Comparison of ENCODE assay signal across 1 cellular context in the genomic region with DNA sequence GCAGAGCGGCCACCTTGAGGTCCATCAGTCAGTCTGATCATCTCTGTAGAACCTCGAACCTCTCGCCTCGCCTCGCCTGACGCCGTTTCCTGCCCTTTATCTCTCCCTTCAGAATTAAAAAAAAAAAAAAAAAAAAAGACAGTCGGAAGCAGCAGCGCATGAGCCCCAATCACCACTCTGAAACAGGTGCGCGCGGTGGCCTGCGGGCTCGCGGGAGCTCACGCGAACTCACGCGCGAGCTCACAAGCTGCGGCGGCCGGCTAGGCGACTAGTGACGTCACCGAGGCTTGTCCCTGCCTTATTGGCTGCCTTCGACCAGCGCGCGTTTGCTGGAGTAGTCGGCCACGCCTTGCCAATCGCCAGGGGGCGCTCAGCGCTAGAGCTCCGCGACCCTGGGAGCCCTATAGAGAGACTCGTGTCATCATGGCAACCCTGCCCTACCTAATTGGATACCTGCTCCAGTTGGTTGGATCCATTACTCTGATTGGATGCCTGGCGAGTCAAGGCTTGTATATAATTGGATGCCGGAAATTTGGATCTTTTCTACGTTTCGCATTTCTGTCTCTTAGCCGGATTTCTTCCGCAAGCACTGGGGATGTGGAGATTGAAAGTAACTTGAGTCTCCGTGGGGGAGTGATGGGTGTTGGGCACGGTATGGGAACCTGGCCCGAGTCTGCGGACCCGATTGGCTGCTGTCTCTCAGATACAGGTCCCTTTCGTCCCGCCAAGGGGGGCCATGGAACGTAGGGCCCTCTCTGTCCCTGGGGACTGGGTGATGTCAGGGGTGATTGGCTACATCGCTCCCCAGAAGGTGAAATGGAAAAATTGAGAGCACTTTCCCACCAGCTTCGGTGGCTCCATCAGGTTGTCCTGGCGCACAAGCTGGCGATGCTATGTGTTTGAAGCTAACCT.
TF ChIP-seq lines count a peak whose summit lies in the region.

No MANE protein-coding gene starts in this region.

TF ChIP-seq in H1, 55 proteins besides CTCF, POLR2A, EP300 and RAD21:
- TF ChIP-seq ZNF274 (IDR thresholded peaks at IDR 0.05; ENCODE audit: borderline replicate concordance, extremely low read depth, low read length) (no peak), TEAD4 (IDR thresholded peaks at IDR 0.05; ENCODE audit: low read depth, low read length) (peak; percentile 16; the same call in 1 of the 2 replicates), NANOG (IDR thresholded peaks at IDR 0.05; ENCODE audit: insufficient read depth, low read depth, low read length, poor library complexity, severe bottlenecking) (no peak), SIRT6 (IDR thresholded peaks at IDR 0.05; ENCODE audit: low read length) (no peak), FOSL1 (IDR thresholded peaks at IDR 0.05; ENCODE audit: insufficient read depth, low read depth, low read length) (no peak), KDM4A (IDR thresholded peaks at IDR 0.05; ENCODE audit: low read depth, low read length, severe bottlenecking) (no peak), CBX5 (IDR thresholded peaks at IDR 0.05; ENCODE audit: low read depth, low read length) (no peak), ASH2L (IDR thresholded peaks at IDR 0.05; ENCODE audit: low read length) (peak; percentile 22), KDM5A (IDR thresholded peaks at IDR 0.05; ENCODE audit: low read length) (no peak), BRCA1 (IDR thresholded peaks at IDR 0.05; ENCODE audit: low read depth, low read length) (peak; percentile 87), CREB1 (IDR thresholded peaks at IDR 0.05) (peak; percentile 96), GTF2F1 (IDR thresholded peaks at IDR 0.05; ENCODE audit: borderline replicate concordance, low read depth, low read length) (0 out of 2 replicates have a peak, but pooled peaks have one; percentile 35), JUND (IDR thresholded peaks at IDR 0.05; ENCODE audit: low read length) (peak; percentile 88), HDAC2 (IDR thresholded peaks at IDR 0.05; ENCODE audit: borderline replicate concordance in 1 of 2, low read depth in 2 of 2, low read length in 2 of 2) (no peak), CHD7 (IDR thresholded peaks at IDR 0.05; ENCODE audit: insufficient replicate concordance, low read length) (no peak), HDAC6 (IDR thresholded peaks at IDR 0.05; ENCODE audit: low read depth, low read length) (no peak), SAP30 (IDR thresholded peaks at IDR 0.05; ENCODE audit: insufficient read depth, insufficient replicate concordance, low read length) (no peak), SP4 (IDR thresholded peaks at IDR 0.05; ENCODE audit: low read length) (0 out of 2 replicates have a peak, but pooled peaks have one; percentile 36), YY1 (IDR thresholded peaks at IDR 0.05; ENCODE audit: low read depth, low read length) (peak; percentile 27; the same call in 1 of the 2 replicates), TBP (IDR thresholded peaks at IDR 0.05; ENCODE audit: low read depth, low read length) (0 out of 2 replicates have a peak, but pooled peaks have one; percentile 26), BACH1 (IDR thresholded peaks at IDR 0.05; ENCODE audit: low read length) (no peak), SIX5 (IDR thresholded peaks at IDR 0.05; ENCODE audit: low read depth, low read length) (no peak), POU5F1 (IDR thresholded peaks at IDR 0.05; ENCODE audit: low read depth, low read length) (no peak), SIN3A (conservative IDR thresholded peaks at IDR 0.05 in 1 of 2, IDR thresholded peaks at IDR 0.05 in 1 of 2; ENCODE audit: low read depth in 1 of 2, low read length in 2 of 2) (no peak), JUN (IDR thresholded peaks at IDR 0.05; ENCODE audit: low read depth, low read length) (0 out of 2 replicates have a peak, but pooled peaks have one; percentile 5), TAF7 (optimal IDR thresholded peaks at IDR 0.05; ENCODE audit: borderline replicate concordance, low read depth, low read length) (no peak), NRF1 (IDR thresholded peaks at IDR 0.05; ENCODE audit: low read depth, low read length) (no peak), TCF12 (IDR thresholded peaks at IDR 0.05; ENCODE audit: low read depth, low read length) (no peak), GABPA (IDR thresholded peaks at IDR 0.05; ENCODE audit: borderline replicate concordance, insufficient read depth, low read length) (no peak), SUZ12 (IDR thresholded peaks at IDR 0.05; ENCODE audit: low read length) (no peak), MAFK (IDR thresholded peaks at IDR 0.05; ENCODE audit: low read depth, low read length) (no peak), MAX (IDR thresholded peaks at IDR 0.05) (peak; percentile 80), RNF2 (IDR thresholded peaks at IDR 0.05; ENCODE audit: borderline replicate concordance, low read depth, low read length, missing control alignments, poor library complexity, severe bottlenecking) (no peak), RFX5 (IDR thresholded peaks at IDR 0.05; ENCODE audit: borderline replicate concordance, low read depth, low read length) (peak; percentile 99), TAF1 (IDR thresholded peaks at IDR 0.05; ENCODE audit: low read depth, low read length) (0 out of 2 replicates have a peak, but pooled peaks have one; percentile 19), CHD2 (IDR thresholded peaks at IDR 0.05; ENCODE audit: low read length) (peak; percentile 96), EGR1 (IDR thresholded peaks at IDR 0.05; ENCODE audit: borderline replicate concordance, low read depth, low read length) (no peak), BCL11A (IDR thresholded peaks at IDR 0.05; ENCODE audit: low read depth in 2 of 2, low read length in 2 of 2) (no peak), SP2 (IDR thresholded peaks at IDR 0.05; ENCODE audit: low read length) (no peak), EZH2 (IDR thresholded peaks at IDR 0.05; ENCODE audit: low read depth, low read length, severe bottlenecking) (no peak), SRF (IDR thresholded peaks at IDR 0.05; ENCODE audit: low read depth, low read length) (no peak), RBBP5 (IDR thresholded peaks at IDR 0.05; ENCODE audit: borderline replicate concordance, low read depth, low read length) (no peak), CBX8 (IDR thresholded peaks at IDR 0.05; ENCODE audit: borderline replicate concordance, low read depth, low read length) (no peak), CHD1 (IDR thresholded peaks at IDR 0.05; ENCODE audit: low read depth, low read length) (no peak), RXRA (IDR thresholded peaks at IDR 0.05; ENCODE audit: insufficient read depth, low read depth, low read length) (no peak), KDM1A (IDR thresholded peaks at IDR 0.05; ENCODE audit: borderline replicate concordance, low read length) (no peak), POLR2AphosphoS5 (IDR thresholded peaks at IDR 0.05; ENCODE audit: low read depth, low read length) (no peak), CTBP2 (IDR thresholded peaks at IDR 0.05; ENCODE audit: borderline replicate concordance, insufficient read depth, insufficient read length, low read length) (no peak), SP1 (IDR thresholded peaks at IDR 0.05; ENCODE audit: low read depth, low read length) (peak; percentile 85)
- TF ChIP-seq, protein P1, sequence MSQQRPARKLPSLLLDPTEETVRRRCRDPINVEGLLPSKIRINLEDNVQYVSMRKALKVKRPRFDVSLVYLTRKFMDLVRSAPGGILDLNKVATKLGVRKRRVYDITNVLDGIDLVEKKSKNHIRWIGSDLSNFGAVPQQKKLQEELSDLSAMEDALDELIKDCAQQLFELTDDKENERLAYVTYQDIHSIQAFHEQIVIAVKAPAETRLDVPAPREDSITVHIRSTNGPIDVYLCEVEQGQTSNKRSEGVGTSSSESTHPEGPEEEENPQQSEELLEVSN (IDR thresholded peaks at IDR 0.05): peak; percentile 67
- TF ChIP-seq, protein P2, sequence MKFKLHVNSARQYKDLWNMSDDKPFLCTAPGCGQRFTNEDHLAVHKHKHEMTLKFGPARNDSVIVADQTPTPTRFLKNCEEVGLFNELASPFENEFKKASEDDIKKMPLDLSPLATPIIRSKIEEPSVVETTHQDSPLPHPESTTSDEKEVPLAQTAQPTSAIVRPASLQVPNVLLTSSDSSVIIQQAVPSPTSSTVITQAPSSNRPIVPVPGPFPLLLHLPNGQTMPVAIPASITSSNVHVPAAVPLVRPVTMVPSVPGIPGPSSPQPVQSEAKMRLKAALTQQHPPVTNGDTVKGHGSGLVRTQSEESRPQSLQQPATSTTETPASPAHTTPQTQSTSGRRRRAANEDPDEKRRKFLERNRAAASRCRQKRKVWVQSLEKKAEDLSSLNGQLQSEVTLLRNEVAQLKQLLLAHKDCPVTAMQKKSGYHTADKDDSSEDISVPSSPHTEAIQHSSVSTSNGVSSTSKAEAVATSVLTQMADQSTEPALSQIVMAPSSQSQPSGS (IDR thresholded peaks at IDR 0.05; ENCODE audit: low read length): peak; percentile 87; the same call in 1 of the 2 replicates
- TF ChIP-seq, protein P3, sequence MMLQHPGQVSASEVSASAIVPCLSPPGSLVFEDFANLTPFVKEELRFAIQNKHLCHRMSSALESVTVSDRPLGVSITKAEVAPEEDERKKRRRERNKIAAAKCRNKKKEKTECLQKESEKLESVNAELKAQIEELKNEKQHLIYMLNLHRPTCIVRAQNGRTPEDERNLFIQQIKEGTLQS (IDR thresholded peaks at IDR 0.05; ENCODE audit: insufficient read depth, low read depth, low read length): no peak
- TF ChIP-seq, protein P4, sequence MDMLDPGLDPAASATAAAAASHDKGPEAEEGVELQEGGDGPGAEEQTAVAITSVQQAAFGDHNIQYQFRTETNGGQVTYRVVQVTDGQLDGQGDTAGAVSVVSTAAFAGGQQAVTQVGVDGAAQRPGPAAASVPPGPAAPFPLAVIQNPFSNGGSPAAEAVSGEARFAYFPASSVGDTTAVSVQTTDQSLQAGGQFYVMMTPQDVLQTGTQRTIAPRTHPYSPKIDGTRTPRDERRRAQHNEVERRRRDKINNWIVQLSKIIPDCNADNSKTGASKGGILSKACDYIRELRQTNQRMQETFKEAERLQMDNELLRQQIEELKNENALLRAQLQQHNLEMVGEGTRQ (IDR thresholded peaks at IDR 0.05; ENCODE audit: low read length): no peak
